Comparison of ENCODE assay signal across 10 cellular contexts in genomic region chr2:44833123-44834069, GRCh38.
DNase-seq lines count a peak whose midpoint lies in the region; ATAC-seq, FAIRE-seq and TF ChIP-seq lines count a peak whose summit lies in the region.
"Had no signal": no experiment of that assay in that cellular context is flagged by ENCODE, and none has a peak within 500 bp of the region (broad histone marks: within the 10 kb centered on the region; RNA-seq: fewer than 3 reads in every experiment).

No MANE protein-coding gene starts in this region.

- no peak overlapping the region for H3K27ac ChIP-seq in K562 (ENCODE audit: extremely low read depth, low read depth, low read length)
- H3K27ac ChIP-seq in adrenal gland: no peak overlapping the region

- WGBS in K562 (ENCODE audit: insufficient coverage, low coverage, missing lambda C conversion rate): 0% methylated on average over 5 of the region's 6 CpGs
- 64 to 78% (median 73%) methylated on average over 6 of the region's 6 CpGs for WGBS in adrenal gland, 4 donors

- TF ChIP-seq RAD21 in K562 (CRISPR knock-in tag; conservative IDR thresholded peaks at IDR 0.05 in 1 of 2, IDR thresholded peaks at IDR 0.05 in 1 of 2): no peak

- intact Hi-C loops in K562 (cut with micrococcal nuclease): no loop called here
- intact Hi-C loops in adrenal gland (cut with DNase I): no loop called here

- FAIRE-seq in GM12891 (lab: Jason Lieb, UNC): peak; percentile 79
- no peak for FAIRE-seq in K562 (lab: Jason Lieb, UNC)
- FAIRE-seq: D721Med had no signal

- no peak for TF ChIP-seq EP300 in K562 (IDR thresholded peaks at IDR 0.05; ENCODE audit: low read length)

- no peaks in the 10 kb centered on the region for H4K20me1 ChIP-seq in K562 (replicated peaks; ENCODE audit: control insufficient read depth, insufficient read depth, low read length)

- no peaks in the 10 kb centered on the region for H3K79me2 ChIP-seq in K562 (ENCODE audit: control insufficient read depth, insufficient read depth, low read length)

- CTCF ChIA-PET in K562 (lab: Yijun Ruan, JAX; ENCODE audit: low intra/inter-chr PET ratio): no interaction called here

- BruUV-seq in K562 (replicated peaks; lab: Mats Ljungman, UMichigan): no TSS peak

- TF ChIP-seq CTCF in K562 (IDR thresholded peaks at IDR 0.05 in 2 of 3, conservative IDR thresholded peaks at IDR 0.05 in 1 of 3; ENCODE audit: insufficient read depth in 2 of 3, low read depth in 1 of 3, low read length in 3 of 3) (no peak), adrenal gland (IDR thresholded peaks at IDR 0.05) (no peak)

- POLR2A ChIA-PET in K562 (lab: Yijun Ruan, JAX): no interaction called here

- DNase-seq in GM12891 (ENCODE audit: insufficient read length, low spot score) (no peak), K562 (ENCODE audit: extremely low read depth in 1 of 4, low spot score in 3 of 4) (no peak), amygdala (lab: John Stamatoyannopoulos, UW) (no peak), NCI-H2171 (lab: John Stamatoyannopoulos, UW) (no peak), adrenal gland (no peak), H7 (no peak)
- DNase-seq: naive thymus-derived CD8-positive, alpha-beta T cell had no signal

- H3K9ac ChIP-seq in K562 (ENCODE audit: insufficient read depth in 1 of 2, low read depth in 2 of 2, low read length in 2 of 2): no peak overlapping the region

- TF ChIP-seq POLR2A in GM12891 (IDR thresholded peaks at IDR 0.05; ENCODE audit: low read depth, low read length) (no peak), K562 (conservative IDR thresholded peaks at IDR 0.05) (no peak), adrenal gland (IDR thresholded peaks at IDR 0.05) (no peak)

- H3K9me1 ChIP-seq in K562 (ENCODE audit: control insufficient read depth, insufficient read depth, low read length): peaks cover 2% of the 10 kb centered on the region

- no peaks in the 10 kb centered on the region for H3K9me3 ChIP-seq in K562 (replicated peaks; ENCODE audit: control insufficient read depth, insufficient read depth, low read depth, low read length)
- no peaks in the 10 kb centered on the region for H3K9me3 ChIP-seq in adrenal gland (replicated peaks in 1 of 3)

- H2AFZ ChIP-seq in K562 (ENCODE audit: low read depth, low read length): no peak overlapping the region

- ATAC-seq in GM21360 (IDR thresholded peaks at IDR 0.05; ENCODE audit: unreplicated experiment) (peak; percentile 63), HG03159 (IDR thresholded peaks at IDR 0.05; ENCODE audit: unreplicated experiment) (peak; percentile 58), K562 (no peak)
- ATAC-seq: naive thymus-derived CD8-positive, alpha-beta T cell had no signal

- H3K4me2 ChIP-seq in K562 (ENCODE audit: insufficient read depth, low read length): no peak overlapping the region

- H3K27me3 ChIP-seq in K562 (ENCODE audit: control insufficient read depth in 2 of 2, insufficient read depth in 2 of 2, low read length in 2 of 2): peaks cover 6 to 29% of the 10 kb centered on the region in 2 experiments; a peak in 3 of 5 replicates
- no peaks in the 10 kb centered on the region for H3K27me3 ChIP-seq in adrenal gland
- no peaks in the 10 kb centered on the region for H3K27me3 ChIP-seq in H7 (ENCODE audit: control insufficient read depth, insufficient read depth, low read length)

- H3K36me3 ChIP-seq in K562 (ENCODE audit: control insufficient read depth, insufficient read depth, low read length) (no peaks in the 10 kb centered on the region), adrenal gland (replicated peaks in 1 of 2) (no peaks in the 10 kb centered on the region), H7 (replicated peaks; ENCODE audit: control insufficient read depth, insufficient read depth, low read length) (no peaks in the 10 kb centered on the region)

- H3K4me3 ChIP-seq in K562 (no peak overlapping the region), adrenal gland (no peak overlapping the region), H7 (ENCODE audit: insufficient read depth, low read depth, low read length) (no peak overlapping the region)

- in situ Hi-C loops in K562 (cut with MboI): no loop called here

- H3K4me1 ChIP-seq in K562 (replicated peaks in 1 of 2; ENCODE audit: control insufficient read depth in 2 of 2, insufficient read depth in 2 of 2, low read length in 2 of 2) (no peaks in the 10 kb centered on the region), adrenal gland (replicated peaks in 1 of 2) (no peaks in the 10 kb centered on the region)

TF ChIP-seq in GM12891, 5 proteins besides CTCF, POLR2A, EP300 and RAD21:
- TF ChIP-seq PAX5 (IDR thresholded peaks at IDR 0.05; ENCODE audit: insufficient read depth, low read length, severe bottlenecking) (peak; percentile 93), POU2F2 (IDR thresholded peaks at IDR 0.05; ENCODE audit: low read depth, low read length) (no peak), TAF1 (IDR thresholded peaks at IDR 0.05; ENCODE audit: low read depth, low read length) (no peak), SPI1 (IDR thresholded peaks at IDR 0.05; ENCODE audit: low read depth, low read length) (peak; percentile 65), POLR2AphosphoS5 (IDR thresholded peaks at IDR 0.05; ENCODE audit: low read depth, low read length) (no peak)

TF ChIP-seq in K562, 482 proteins besides CTCF, POLR2A, EP300 and RAD21:
- TF ChIP-seq NFYB (IDR thresholded peaks at IDR 0.05; ENCODE audit: extremely low read depth, insufficient read length) (peak; percentile 52), ASH1L (IDR thresholded peaks at IDR 0.05; ENCODE audit: borderline replicate concordance, low read depth, partially characterized antibody) (no peak)
TF ChIP-seq in K562: peak in this region for 1.
